In genomic region chr4:102761478-102761790, GRCh38 we compare ENCODE assay signal across 8 cellular contexts. TPM values are rescaled to one million over a fixed set of nuclear protein-coding genes. Genes with fewer than 3 reads are reported as not detected.
A peak's percentile ranks its signal among the peaks of the same experiment; 100 is the strongest.
DNase-seq lines count a peak whose midpoint lies in the region; ATAC-seq, FAIRE-seq and TF ChIP-seq lines count a peak whose summit lies in the region.

No MANE protein-coding gene starts in this region.

- no peaks in the 10 kb centered on the region for H3K9me3 Mint-ChIP-seq in natural killer cell treated with Interleukin-12 subunit alpha and Interleukin-12 subunit beta and Interleukin-15 and Interleukin-18, amount 100 ng/mL, for 72 hours

- peak overlapping the region; percentile 73 for H3K18ac ChIP-seq in H1 (ENCODE audit: extremely low read depth, low read length)

- H3K27me3 ChIP-seq in H1 (replicated peaks in 1 of 4; ENCODE audit: control insufficient read depth in 3 of 4, extremely low read depth in 1 of 4, insufficient read depth in 3 of 4, low read length in 3 of 4): no peaks in the 10 kb centered on the region
- no peaks in the 10 kb centered on the region for H3K27me3 ChIP-seq in foreskin keratinocyte

- H3K36me3 ChIP-seq in OCI-LY7 (ENCODE audit: insufficient read depth, low read length) (peaks cover 5% of the 10 kb centered on the region), H1 (ENCODE audit: control insufficient read depth in 2 of 4, insufficient read depth in 4 of 4, low read length in 3 of 4) (no peaks in the 10 kb centered on the region)

- H4K91ac ChIP-seq in H1 (replicated peaks; ENCODE audit: insufficient read length, low read length): no peak overlapping the region

- H3K4me3 ChIP-seq in OCI-LY7 (ENCODE audit: low read depth, low read length, poor library complexity, severe bottlenecking) (peak overlapping the region; percentile 74), H1 (ENCODE audit: extremely low read depth in 1 of 4, insufficient read depth in 2 of 4, low read depth in 3 of 4, low read length in 4 of 4) (peak overlapping the region; percentile 73 to 94 (median 85))

- peak; percentile 23 for FAIRE-seq in GM19239 (lab: Jason Lieb, UNC)
- FAIRE-seq in H1 (lab: Jason Lieb, UNC): no peak

- H3K23me2 ChIP-seq in H1 (ENCODE audit: low read depth, low read length): peaks cover 14% of the 10 kb centered on the region

- POLR2A ChIA-PET in OCI-LY7 (lab: Charles Lee): interaction anchor here (0.6 to 2.2 kb wide), 17 partner anchors 8 to 330 kb away, joined by 3 to 11 read pairs (median 4); partner anchors contain the start of gene UBE2D3
- POLR2A ChIA-PET in H1 (lab: Charles Lee; ENCODE audit: partially characterized antibody): interaction anchor here (0.5 to 2.7 kb wide), 12 partner anchors 12 to 1393 kb away, joined by 3 to 26 read pairs (median 4); partner anchors contain the start of genes CISD2 and UBE2D3

- no peaks in the 10 kb centered on the region for H3K9me2 ChIP-seq in OCI-LY7 (ENCODE audit: insufficient read depth, low read length)

- H4K20me1 ChIP-seq in OCI-LY7 (ENCODE audit: insufficient read depth, low read length) (peaks cover 12% of the 10 kb centered on the region; the same call in 1 of the 2 replicates), H1 (replicated peaks in 1 of 2; ENCODE audit: control insufficient read depth in 1 of 2, insufficient read depth in 2 of 2, low read length in 2 of 2) (peaks cover 0 to 5% of the 10 kb centered on the region in 2 experiments)

- peak overlapping the region; percentile 72; the same call in 1 of the 2 replicates for H2BK12ac ChIP-seq in H1 (ENCODE audit: low read depth, low read length)

- peak overlapping the region; percentile 61; the same call in 1 of the 2 replicates for H2BK15ac ChIP-seq in H1 (ENCODE audit: low read length)

- peaks cover 28% of the 10 kb centered on the region; the same call in 1 of the 2 replicates for H3K79me2 ChIP-seq in OCI-LY7 (ENCODE audit: insufficient read depth, low read depth, low read length)
- peaks cover 5 to 38% of the 10 kb centered on the region in 2 experiments; a peak in 3 of 4 replicates for H3K79me2 ChIP-seq in H1 (ENCODE audit: control insufficient read depth in 1 of 2, insufficient read depth in 2 of 2, low read length in 2 of 2)

- no peak for TF ChIP-seq EP300 in H1 (IDR thresholded peaks at IDR 0.05; ENCODE audit: borderline replicate concordance in 1 of 2, low read depth in 2 of 2, low read length in 2 of 2)

- H4K8ac ChIP-seq in H1 (ENCODE audit: extremely low read depth, insufficient read depth, low read length): 0 out of 2 replicates have a peak overlapping the region, but pooled peaks have one; percentile 87

- BruUV-seq in OCI-LY7 (replicated peaks; lab: Mats Ljungman, UMichigan): no TSS peak

- H2AFZ ChIP-seq in OCI-LY7 (ENCODE audit: low read length) (peak overlapping the region; percentile 93), H1 (ENCODE audit: low read length) (peak overlapping the region; percentile 99)

- no peak overlapping the region for H3K4ac ChIP-seq in H1 (replicated peaks; ENCODE audit: insufficient read length, low read depth, low read length)

- CTCF ChIA-PET in OCI-LY7 (lab: Charles Lee; ENCODE audit: unreplicated experiment): interaction anchor here (0.7 kb wide), 1 partner anchor 38 kb away, joined by 3 read pairs; no protein-coding TSS in a partner anchor
- CTCF ChIA-PET in H1 (lab: Charles Lee; ENCODE audit: partially characterized antibody): interaction anchor here (0.9 to 1.6 kb wide), 8 partner anchors 13 to 248 kb away, joined by 3 to 7 read pairs (median 3); no protein-coding TSS in a partner anchor

- no peaks in the 10 kb centered on the region for H3K36me3 Mint-ChIP-seq in natural killer cell treated with Interleukin-12 subunit alpha and Interleukin-12 subunit beta and Interleukin-15 and Interleukin-18, amount 100 ng/mL, for 72 hours

- DNase-seq in GM19239 (ENCODE audit: insufficient read length, low spot score) (no peak), OCI-LY7 (ENCODE audit: low spot score) (peak; percentile 39), H1 (ENCODE audit: low read depth in 1 of 2, low spot score in 2 of 2) (no peak), GM19240 (ENCODE audit: insufficient read length, low spot score) (no peak), activated gamma-delta T cell (lab: John Stamatoyannopoulos, UW) (no peak), foreskin keratinocyte (no peak)
- DNase-seq in natural killer cell treated with Interleukin-12 subunit alpha and Interleukin-12 subunit beta and Interleukin-15 and Interleukin-18, amount 100 ng/mL, for 72 hours (ENCODE audit: low spot score): no peak

- H3K9ac ChIP-seq in H1 (replicated peaks in 1 of 4; ENCODE audit: extremely low read depth in 1 of 4, low read depth in 3 of 4, low read length in 3 of 4): peak overlapping the region in 3 of 4 experiments; percentile 73 to 77 (median 76); a peak in 6 of 7 replicates

- H3K27me3 Mint-ChIP-seq in natural killer cell treated with Interleukin-12 subunit alpha and Interleukin-12 subunit beta and Interleukin-15 and Interleukin-18, amount 100 ng/mL, for 72 hours: no peaks in the 10 kb centered on the region

- no peak overlapping the region for H3K27ac Mint-ChIP-seq in natural killer cell treated with Interleukin-12 subunit alpha and Interleukin-12 subunit beta and Interleukin-15 and Interleukin-18, amount 100 ng/mL, for 72 hours

- intact Hi-C loops in OCI-LY7 (cut with micrococcal nuclease; ENCODE audit: unreplicated experiment): loop anchor here (1.0 to 5.0 kb wide), 4 partner anchors 66 to 331 kb away; partner anchors contain the start of genes CISD2, NFKB1 and UBE2D3

- no peak overlapping the region for H2BK120ac ChIP-seq in H1 (replicated peaks; ENCODE audit: low read depth, low read length)

- peaks cover 28 to 37% of the 10 kb centered on the region in 2 donors for H3K4me1 Mint-ChIP-seq in natural killer cell treated with Interleukin-12 subunit alpha and Interleukin-12 subunit beta and Interleukin-15 and Interleukin-18, amount 100 ng/mL, for 72 hours (ENCODE audit: low read depth in 2 of 2)

- H3K4me1 ChIP-seq in OCI-LY7 (ENCODE audit: insufficient read depth, low read length, poor library complexity, severe bottlenecking) (peaks cover 17% of the 10 kb centered on the region), H1 (replicated peaks in 1 of 4; ENCODE audit: control insufficient read depth in 3 of 4, insufficient read depth in 4 of 4, low read length in 3 of 4) (peaks cover 0 to 7% (median 1%) of the 10 kb centered on the region in 4 experiments; a peak in 3 of 7 replicates), foreskin keratinocyte (no peaks in the 10 kb centered on the region)

- TF ChIP-seq POLR2A in H1 (IDR thresholded peaks at IDR 0.05; ENCODE audit: control extremely low read depth in 1 of 2, low read depth in 2 of 2, low read length in 2 of 2): no peak

- no peak for TF ChIP-seq CTCF in OCI-LY7 (conservative IDR thresholded peaks at IDR 0.05; ENCODE audit: low read length)
- no peak for TF ChIP-seq CTCF in H1 (IDR thresholded peaks at IDR 0.05; ENCODE audit: control extremely low read depth in 1 of 3, insufficient read depth in 1 of 3, low read depth in 1 of 3, low read length in 3 of 3)
- no peak for TF ChIP-seq CTCF in foreskin keratinocyte (conservative IDR thresholded peaks at IDR 0.05)

- WGBS in H1 (ENCODE audit: extremely low coverage in 1 of 2, insufficient coverage in 1 of 2, insufficient read length in 1 of 2, insufficient replicate concordance in 2 of 2, low coverage in 1 of 2, low lambda C conversion rate in 2 of 2, missing lambda C conversion rate in 1 of 2), 2 experiments: 16% methylated on average over 9 of the region's 9 CpGs; no CpG with 5 or more reads in 1 of the 2 experiments

- peak overlapping the region; percentile 81 for H3K4me2 ChIP-seq in OCI-LY7 (ENCODE audit: low read length)
- peak overlapping the region; percentile 89 to 91 for H3K4me2 ChIP-seq in H1 (ENCODE audit: insufficient read depth in 1 of 2, low read depth in 2 of 2, low read length in 2 of 2)

- no peak for ATAC-seq in natural killer cell treated with Interleukin-12 subunit alpha and Interleukin-12 subunit beta and Interleukin-15 and Interleukin-18, amount 100 ng/mL, for 72 hours
- no peak for ATAC-seq in foreskin keratinocyte
- ATAC-seq in HG03432 (IDR thresholded peaks at IDR 0.05; ENCODE audit: unreplicated experiment): no peak

- H2BK20ac ChIP-seq in H1 (ENCODE audit: low read length): no peak overlapping the region

- 0 out of 2 replicates have a peak overlapping the region, but pooled peaks have one; percentile 35 for H2BK5ac ChIP-seq in H1 (ENCODE audit: low read depth, low read length)

- H3K27ac ChIP-seq in OCI-LY7 (ENCODE audit: low read depth, low read length, poor library complexity, severe bottlenecking) (no peak overlapping the region), H1 (ENCODE audit: low read depth, low read length) (peak overlapping the region; percentile 63; the same call in 1 of the 2 replicates), foreskin keratinocyte (no peak overlapping the region)

- no peak overlapping the region for H3K23ac ChIP-seq in H1 (ENCODE audit: insufficient read length)

- H2AK5ac ChIP-seq in H1 (ENCODE audit: low read depth, low read length): no peak overlapping the region

- no peak for TF ChIP-seq RAD21 in H1 (IDR thresholded peaks at IDR 0.05 in 1 of 2, conservative IDR thresholded peaks at IDR 0.05 in 1 of 2; ENCODE audit: low read depth in 2 of 2, low read length in 2 of 2)

- no peak overlapping the region for H3K14ac ChIP-seq in H1 (ENCODE audit: insufficient read length)

- H4K5ac ChIP-seq in H1 (ENCODE audit: insufficient read length, low read depth, low read length): peak overlapping the region; percentile 13

- no peaks in the 10 kb centered on the region for H3K9me3 ChIP-seq in OCI-LY7 (ENCODE audit: low read length)
- no peaks in the 10 kb centered on the region for H3K9me3 ChIP-seq in H1 (ENCODE audit: insufficient read depth in 2 of 2, low read depth in 1 of 2, low read length in 1 of 2)

- no peak overlapping the region for H3K56ac ChIP-seq in H1 (replicated peaks; ENCODE audit: insufficient read length, low read depth, low read length)

- peak overlapping the region; percentile 94 for H3K4me3 Mint-ChIP-seq in natural killer cell treated with Interleukin-12 subunit alpha and Interleukin-12 subunit beta and Interleukin-15 and Interleukin-18, amount 100 ng/mL, for 72 hours

- peaks cover 3% of the 10 kb centered on the region; the same call in 1 of the 2 replicates for H3K79me1 ChIP-seq in H1 (ENCODE audit: low read depth, low read length)

RNA-seq across cellular contexts. Expression of gene MANBA, which starts 0.7 kb away (rescaled TPM):
- 15.8 and 30.0 TPM in 2 replicates for total RNA-seq in OCI-LY7 (2014; rRNA removed; shearing (Covaris generic))
- total RNA-seq in OCI-LY7 (2022) (18.9 and 22.8 TPM in 2 replicates), foreskin keratinocyte (9.8 and 18.7 TPM in 2 replicates)
- 25.9 and 27.8 TPM in 2 replicates for total RNA-seq in H1 (2021; fragmentation: NEBNext Ultra II Directional; extraction: Animal tissue kit (Norgen Biotek cat#: 25700))
- polyA plus RNA-seq in H1 (2011; rRNA removed) (21.2 and 22.9 TPM in 2 replicates), foreskin keratinocyte (6.4 and 9.1 TPM in 2 replicates)
- polyA plus RNA-seq in H1 (2011; cell fraction: cytosol; rRNA removed): 15.7 TPM
- 25.6 TPM for polyA plus RNA-seq in H1 (2011; cell fraction: nucleus; rRNA removed)
- polyA plus RNA-seq in H1 (2012, experiment 1 of 2): 21.0 to 27.1 TPM (median 22.2 TPM) in 4 replicates
- 3.1 TPM for polyA plus RNA-seq in H1 (2012, experiment 2 of 2)
- 29.0 TPM for polyA plus RNA-seq in H1 (2013, experiment 1 of 2)
- polyA plus RNA-seq in H1 (2013, experiment 2 of 2): 26.3 TPM
- 24.3 and 32.5 TPM in 2 replicates for polyA minus RNA-seq in H1 (2011; rRNA and poly(A)+ RNA removed)
- polyA minus RNA-seq in H1 (2011; cell fraction: cytosol; rRNA and poly(A)+ RNA removed): 18.8 TPM
- polyA minus RNA-seq in H1 (2011; cell fraction: nucleus; rRNA and poly(A)+ RNA removed): 83.0 TPM
- 10 to 100 TPM; 14.7 to 15.5 TPM for total RNA-seq in natural killer cell treated with Interleukin-12 subunit alpha and Interleukin-12 subunit beta and Interleukin-15 and Interleukin-18, amount 100 ng/mL, for 72 hours
